Comparison of ENCODE assay signal across 29 cellular contexts in the genomic region with DNA sequence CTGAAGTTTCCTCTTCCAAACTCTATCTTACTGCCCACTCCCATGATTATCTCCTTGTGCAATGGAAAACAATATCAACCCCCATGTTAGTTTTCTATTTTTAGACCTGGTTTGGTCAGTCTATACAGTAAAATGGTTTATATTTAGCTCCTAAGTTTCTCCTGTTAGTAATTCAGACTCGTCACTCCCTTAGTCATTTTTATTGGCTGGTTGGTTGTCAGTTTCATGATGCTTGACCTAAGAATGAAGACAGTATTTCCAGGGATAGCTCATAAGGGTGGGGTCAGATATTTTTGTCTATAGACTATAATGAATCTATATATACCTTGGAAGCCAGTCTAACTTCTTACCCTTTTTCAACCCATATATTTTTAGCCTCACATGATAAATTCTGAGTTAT.
DNase-seq lines count a peak whose midpoint lies in the region; ATAC-seq, FAIRE-seq and TF ChIP-seq lines count a peak whose summit lies in the region.
"Had no signal": no experiment of that assay in that cellular context is flagged by ENCODE, and none has a peak within 500 bp of the region (broad histone marks: within the 10 kb centered on the region; RNA-seq: fewer than 3 reads in every experiment).

No MANE protein-coding gene starts in this region.

- CTCF ChIA-PET in HCT116 (lab: Charles Lee) = interaction anchor here (0.9 to 2.4 kb wide), 5 partner anchors 163 to 1618 kb away, joined by 3 to 24 read pairs (median 4); no protein-coding TSS in a partner anchor

- WGBS in tibial nerve, 2 donors = 63 to 64% methylated on average over 1 of the region's 1 CpG
- 55 to 71% methylated on average over 1 of the region's 1 CpG for WGBS in upper lobe of left lung, 2 donors

- H3K36me3 Mint-ChIP-seq in astrocyte (ENCODE audit: low read depth, unreplicated experiment) = no peaks in the 10 kb centered on the region

- no peaks in the 10 kb centered on the region for H4K20me1 ChIP-seq in HCT116 (ENCODE audit: insufficient read depth)
- no peaks in the 10 kb centered on the region for H4K20me1 ChIP-seq in astrocyte (ENCODE audit: insufficient read depth, low read length)
- H4K20me1 ChIP-seq in keratinocyte (ENCODE audit: control insufficient read depth, extremely low read depth, insufficient read depth, low read length) = no peaks in the 10 kb centered on the region

- H3K9ac ChIP-seq in HCT116 (ENCODE audit: low read length) (no peak overlapping the region), astrocyte (ENCODE audit: low read length) (no peak overlapping the region), keratinocyte (ENCODE audit: control insufficient read depth, extremely low read depth, insufficient read depth, low read length) (no peak overlapping the region)

- H3K4me2 ChIP-seq in HCT116 (ENCODE audit: low read length) = peak overlapping the region; percentile 62
- H3K4me2 ChIP-seq in astrocyte (ENCODE audit: low read length) = no peak overlapping the region
- no peak overlapping the region for H3K4me2 ChIP-seq in keratinocyte (ENCODE audit: control insufficient read depth, extremely low read depth, insufficient read depth, low read depth, low read length)
- H3K4me2 ChIP-seq: A549 had no signal

- TF ChIP-seq EP300 in tibial nerve (IDR thresholded peaks at IDR 0.05) (no peak), upper lobe of left lung (IDR thresholded peaks at IDR 0.05) (no peak)

- TF ChIP-seq CTCF in HCT116 (IDR thresholded peaks at IDR 0.05 in 2 of 3, conservative IDR thresholded peaks at IDR 0.05 in 1 of 3; ENCODE audit: borderline replicate concordance in 1 of 3, insufficient read depth in 1 of 3, low read depth in 2 of 3, low read length in 2 of 3) (no peak), astrocyte (IDR thresholded peaks at IDR 0.05; ENCODE audit: insufficient read depth, low read depth, low read length) (no peak), keratinocyte (optimal IDR thresholded peaks at IDR 0.05 in 1 of 3, IDR thresholded peaks at IDR 0.05 in 1 of 3, conservative IDR thresholded peaks at IDR 0.05 in 1 of 3; ENCODE audit: extremely low read depth in 1 of 3, insufficient read depth in 2 of 3, low read length in 3 of 3) (no peak), tibial nerve (IDR thresholded peaks at IDR 0.05) (no peak), upper lobe of left lung (IDR thresholded peaks at IDR 0.05) (no peak)

- H3K27ac ChIP-seq in HCT116 (ENCODE audit: low read depth, low read length) = peak overlapping the region; percentile 93
- no peak overlapping the region for H3K27ac ChIP-seq in astrocyte (ENCODE audit: low read depth, low read length)
- no peak overlapping the region for H3K27ac ChIP-seq in keratinocyte (ENCODE audit: control insufficient read depth, insufficient read depth, low read length)
- no peak overlapping the region for H3K27ac ChIP-seq in tibial nerve
- no peak overlapping the region for H3K27ac ChIP-seq in upper lobe of left lung
- H3K27ac ChIP-seq: A549, stomach had no signal

- FAIRE-seq in astrocyte (lab: Jason Lieb, UNC) = no peak
- no peak for FAIRE-seq in keratinocyte (lab: Jason Lieb, UNC)
- FAIRE-seq: A549 had no signal

- H3K4me1 Mint-ChIP-seq in astrocyte (ENCODE audit: low read depth, unreplicated experiment) = peaks cover 10% of the 10 kb centered on the region

- ATAC-seq in HCT116 (peak; percentile 26; the same call in 1 of the 2 replicates), esophagus mucosa (no peak), upper lobe of left lung (ENCODE audit: low FRiP score in 2 of 2) (no peak)
- ATAC-seq: A549; effector memory CD8-positive, alpha-beta T cell had no signal

- RAD21 ChIA-PET in HCT116 (lab: Charles Lee; ENCODE audit: low non-redundant PET in 1 of 2, low total read pairs in 2 of 2, uncharacterized antibody in 2 of 2, unreplicated experiment in 2 of 2) = interaction anchor here (0.8 to 1.7 kb wide), 3 partner anchors 159 to 336 kb away, joined by 3 to 4 read pairs (median 3); no protein-coding TSS in a partner anchor

- H3K4me1 ChIP-seq in HCT116 (ENCODE audit: control insufficient read depth in 1 of 2, insufficient read depth in 2 of 2, low read length in 2 of 2) = peaks cover 31 to 58% of the 10 kb centered on the region in 2 experiments
- H3K4me1 ChIP-seq in astrocyte (ENCODE audit: insufficient read depth, low read length) = peaks cover 13% of the 10 kb centered on the region
- H3K4me1 ChIP-seq in keratinocyte (ENCODE audit: control insufficient read depth, extremely low read depth, insufficient read depth, low read length) = peaks cover 10% of the 10 kb centered on the region
- H3K4me1 ChIP-seq in tibial nerve = peaks cover 0 to 19% (median 0%) of the 10 kb centered on the region in 4 donors
- peaks cover 0 to 6% (median 2%) of the 10 kb centered on the region in 4 donors for H3K4me1 ChIP-seq in upper lobe of left lung

- BruUV-seq in HCT116 (replicated peaks; lab: Mats Ljungman, UMichigan) = no TSS peak

- dilution Hi-C loops in keratinocyte (cut with MboI; ENCODE audit: extremely low pct_ligation_motif_present, low sequenced_read_pairs) = no loop called here

- peaks cover 0 to 6% of the 10 kb centered on the region in 2 experiments; a peak in 2 of 4 replicates for H3K36me3 ChIP-seq in HCT116 (ENCODE audit: control insufficient read depth in 1 of 2, insufficient read depth in 2 of 2, low read length in 2 of 2)
- H3K36me3 ChIP-seq in astrocyte (ENCODE audit: insufficient read depth, low read length) = no peaks in the 10 kb centered on the region
- no peaks in the 10 kb centered on the region for H3K36me3 ChIP-seq in keratinocyte (ENCODE audit: control insufficient read depth in 2 of 2, extremely low read depth in 1 of 2, insufficient read depth in 2 of 2, low read length in 2 of 2)
- no peaks in the 10 kb centered on the region for H3K36me3 ChIP-seq in tibial nerve
- no peaks in the 10 kb centered on the region for H3K36me3 ChIP-seq in upper lobe of left lung
- H3K36me3 ChIP-seq: stomach had no signal

- POLR2A ChIA-PET in HCT116 (lab: Charles Lee) = interaction anchor here (0.9 to 2.4 kb wide), 6 partner anchors 43 to 161 kb away, joined by 3 to 13 read pairs (median 4); partner anchors contain the start of gene ITPRID2

- DNase-seq in A172 (ENCODE audit: low spot score) (peak; percentile 51), HCT116 (ENCODE audit: low read depth, low spot score) (no peak), astrocyte (ENCODE audit: low read depth) (peak; percentile 29), keratinocyte (ENCODE audit: low read depth, low spot score) (peak; percentile 19), tibial nerve (ENCODE audit: low spot score in 2 of 2) (no peak), NCI-H146 (lab: John Stamatoyannopoulos, UW) (no peak), upper lobe of left lung (no peak)
- DNase-seq: activated CD4-positive, alpha-beta T cell treated with anti-CD3 and anti-CD28 coated beads, Interleukin-2, amount 50 U/mL, for 48 hours; activated naive CD4-positive, alpha-beta T cell treated with Interleukin-2 at 50 U/mL for 16 hours; aorta; CD4-positive, alpha-beta T cell; cerebellar nuclear complex; DMS153; effector memory CD8-positive, alpha-beta T cell; hippocampal formation; KBM-7; kidney; mesendoderm; NCI-H1048; NCI-H524 treated with DMSO at 0.1 percent for 48 hours; nephron progenitor cell; SIG-M5; small intestine; stimulated activated CD4-positive, alpha-beta T cell treated with anti-CD3 and anti-CD28 coated beads, Interleukin-4, amount 100 ng/mL, for 1 hour; stomach; T-helper 1 cell had no signal

- H3K9me1 ChIP-seq in keratinocyte (ENCODE audit: control insufficient read depth, extremely low read depth, insufficient read depth, low read length) = no peaks in the 10 kb centered on the region

- no peak overlapping the region for H3K4me3 ChIP-seq in HCT116 (replicated peaks in 1 of 2; ENCODE audit: low read depth in 1 of 2, low read length in 2 of 2)
- no peak overlapping the region for H3K4me3 ChIP-seq in astrocyte (ENCODE audit: insufficient read depth, low read depth, low read length)
- H3K4me3 ChIP-seq in keratinocyte (ENCODE audit: control insufficient read depth in 2 of 3, extremely low read depth in 1 of 3, insufficient read depth in 2 of 3, low read depth in 1 of 3, low read length in 3 of 3) = no peak overlapping the region
- no peak overlapping the region for H3K4me3 ChIP-seq in tibial nerve
- no peak overlapping the region for H3K4me3 ChIP-seq in upper lobe of left lung
- H3K4me3 ChIP-seq: A549, stomach had no signal

- H2AFZ ChIP-seq in HCT116 (ENCODE audit: low read depth, low read length, poor library complexity, severe bottlenecking) = peak overlapping the region; percentile 37
- no peak overlapping the region for H2AFZ ChIP-seq in astrocyte (ENCODE audit: low read depth, low read length)
- H2AFZ ChIP-seq in keratinocyte (ENCODE audit: control insufficient read depth, low read length) = no peak overlapping the region

- no peaks in the 10 kb centered on the region for H3K9me2 ChIP-seq in HCT116 (ENCODE audit: insufficient read depth)

- H3K9me3 ChIP-seq in HCT116 (ENCODE audit: control insufficient read depth in 1 of 2, insufficient read depth in 1 of 2, low read depth in 1 of 2, low read length in 2 of 2) = peaks cover 0 to 2% of the 10 kb centered on the region in 2 experiments; a peak in 1 of 4 replicates
- no peaks in the 10 kb centered on the region for H3K9me3 ChIP-seq in astrocyte (ENCODE audit: insufficient read depth, low read depth, low read length)
- no peaks in the 10 kb centered on the region for H3K9me3 ChIP-seq in keratinocyte (ENCODE audit: control insufficient read depth, low read depth, low read length)
- H3K9me3 ChIP-seq in tibial nerve = no peaks in the 10 kb centered on the region
- H3K9me3 ChIP-seq in upper lobe of left lung = no peaks in the 10 kb centered on the region
- H3K9me3 ChIP-seq: A549, stomach had no signal

- peaks cover 8% of the 10 kb centered on the region for H3K9me3 Mint-ChIP-seq in astrocyte (ENCODE audit: unreplicated experiment)
- H3K9me3 Mint-ChIP-seq: CD4-positive, alpha-beta T cell; effector memory CD8-positive, alpha-beta T cell had no signal

- intact Hi-C loops in HCT116 (cut with micrococcal nuclease) = loop anchor here (2.0 to 5.0 kb wide), 2 partner anchors 71 to 335 kb away; no protein-coding TSS in a partner anchor

- TF ChIP-seq POLR2A in HCT116 (IDR thresholded peaks at IDR 0.05; ENCODE audit: borderline replicate concordance, extremely low read depth, insufficient read depth, insufficient read length) (no peak), tibial nerve (IDR thresholded peaks at IDR 0.05) (no peak), upper lobe of left lung (IDR thresholded peaks at IDR 0.05) (no peak)

- no peak overlapping the region for H3K27ac Mint-ChIP-seq in astrocyte (ENCODE audit: unreplicated experiment)
- H3K27ac Mint-ChIP-seq: CD4-positive, alpha-beta T cell; effector memory CD8-positive, alpha-beta T cell; nephron progenitor cell; progenitor cell of endocrine pancreas had no signal

- H3K27me3 ChIP-seq in HCT116 (ENCODE audit: insufficient read depth, low read length) = no peaks in the 10 kb centered on the region
- no peaks in the 10 kb centered on the region for H3K27me3 ChIP-seq in astrocyte (ENCODE audit: insufficient read depth, low read length)
- H3K27me3 ChIP-seq in keratinocyte (ENCODE audit: control insufficient read depth, extremely low read depth, insufficient read depth, low read length) = no peaks in the 10 kb centered on the region
- no peaks in the 10 kb centered on the region for H3K27me3 ChIP-seq in tibial nerve
- no peaks in the 10 kb centered on the region for H3K27me3 ChIP-seq in upper lobe of left lung
- H3K27me3 ChIP-seq: stomach had no signal

- H3K27me3 Mint-ChIP-seq in astrocyte (ENCODE audit: low read depth, unreplicated experiment) = no peaks in the 10 kb centered on the region
- H3K27me3 Mint-ChIP-seq: CD4-positive, alpha-beta T cell; progenitor cell of endocrine pancreas had no signal

- H3K4me3 Mint-ChIP-seq in astrocyte (ENCODE audit: unreplicated experiment) = no peak overlapping the region
- H3K4me3 Mint-ChIP-seq: CD4-positive, alpha-beta T cell; effector memory CD8-positive, alpha-beta T cell; nephron progenitor cell had no signal

- H3K79me2 ChIP-seq in HCT116 (ENCODE audit: insufficient read depth, low read length) = no peaks in the 10 kb centered on the region
- H3K79me2 ChIP-seq in astrocyte (ENCODE audit: insufficient read depth, low read length) = no peaks in the 10 kb centered on the region
- H3K79me2 ChIP-seq in keratinocyte (ENCODE audit: control insufficient read depth, insufficient read depth, low read length) = no peaks in the 10 kb centered on the region

- TF ChIP-seq RAD21 in HCT116 (IDR thresholded peaks at IDR 0.05; ENCODE audit: low read depth) = no peak

Comparison
In these comparisons a context has a peak if more than half of its experiments do, and no peak if none do; other contexts are left out.
1. DNase-seq: peak in A172 (single experiment), astrocyte (single experiment) and keratinocyte (single experiment); none in HCT116 (single experiment), tibial nerve (0 of 2), NCI-H146 (single experiment) and upper lobe of left lung (0 of 2).